Comparison of ENCODE assay signal across 23 cellular contexts in genomic region chr1:234302334-234302962, GRCh38.
DNase-seq lines count a peak whose midpoint lies in the region; ATAC-seq, FAIRE-seq and TF ChIP-seq lines count a peak whose summit lies in the region.
"Had no signal": no experiment of that assay in that cellular context is flagged by ENCODE, and none has a peak within 500 bp of the region (broad histone marks: within the 10 kb centered on the region; RNA-seq: fewer than 3 reads in every experiment).

No MANE protein-coding gene starts in this region.

- POLR2A ChIA-PET in A673 (lab: Charles Lee; ENCODE audit: low non-redundant PET) (interaction anchor here (0.6 kb wide), 1 partner anchor 1864 kb away, joined by 10 read pairs; no protein-coding TSS in a partner anchor), GM12878 (lab: Charles Lee) (no interaction called here)

- peak; percentile 29 for DNase-seq in A673 (ENCODE audit: low spot score)
- peak; percentile 57 for DNase-seq in Jurkat, Clone E6-1 (ENCODE audit: low read depth, low spot score)
- peak; percentile 88 for DNase-seq in NOMO-1 treated with DMSO at 0.1 percent for 48 hours (lab: John Stamatoyannopoulos, UW; ENCODE audit: unreplicated experiment)
- no peak for DNase-seq in GM12878 (ENCODE audit: low read depth, low spot score)
- DNase-seq in HT-29 (ENCODE audit: low spot score): no peak
- DNase-seq in LoVo (ENCODE audit: low spot score): no peak
- no peak for DNase-seq in tibial artery
- no peak for DNase-seq in left lobe of liver (ENCODE audit: low spot score)
- DNase-seq: activated CD4-positive, alpha-beta T cell treated with anti-CD3 and anti-CD28 coated beads for 4 hours; activated gamma-delta T cell treated with Interleukin-2 at 50 U/mL for 16 hours; activated T-cell treated with anti-CD3 and anti-CD28 coated beads, Interleukin-2, amount 50 U/mL, for 24 hours; GDM1; H7; naive B cell; NCI-H1092; NCI-H1930; occipital lobe; stomach; thyroid gland had no signal

- SMC1A ChIA-PET in GM12878 (lab: Charles Lee; ENCODE audit: uncharacterized antibody, unreplicated experiment): interaction anchor here (0.9 to 1.2 kb wide), 3 partner anchors 10 kb away, joined by 3 to 4 read pairs (median 4); no protein-coding TSS in a partner anchor

- no peak overlapping the region for H3K9ac ChIP-seq in GM12878 (ENCODE audit: control insufficient read depth, insufficient read depth, low read length)

- H4K20me1 ChIP-seq in GM12878 (ENCODE audit: control insufficient read depth, insufficient read depth): no peaks in the 10 kb centered on the region

- ATAC-seq in GM12878 (peak; percentile 88), left lobe of liver (no peak)
- ATAC-seq: K562 had no signal

- BruUV-seq in A673 (replicated peaks; lab: Mats Ljungman, UMichigan): no TSS peak
- no TSS peak for BruUV-seq in GM12878 (replicated peaks; lab: Mats Ljungman, UMichigan)

- no peaks in the 10 kb centered on the region for H3K79me2 ChIP-seq in GM12878 (ENCODE audit: control insufficient read depth, insufficient read depth, low read length)

- H3K27me3 ChIP-seq in A673 (replicated peaks; ENCODE audit: insufficient read depth, low read depth, low read length, poor library complexity): no peaks in the 10 kb centered on the region
- H3K27me3 ChIP-seq in GM12878 (replicated peaks in 1 of 2; ENCODE audit: control insufficient read depth in 2 of 2, insufficient read depth in 2 of 2, low read length in 1 of 2): no peaks in the 10 kb centered on the region
- no peaks in the 10 kb centered on the region for H3K27me3 ChIP-seq in tibial artery
- H3K27me3 ChIP-seq: thyroid gland had no signal

- H2AFZ ChIP-seq in GM12878 (ENCODE audit: control insufficient read depth, low read depth, low read length): no peak overlapping the region

- no peak for TF ChIP-seq POLR2A in GM12878 (IDR thresholded peaks at IDR 0.05; ENCODE audit: low read depth, low read length)

- TF ChIP-seq RAD21 in GM12878 (IDR thresholded peaks at IDR 0.05; ENCODE audit: insufficient read depth, low read depth, low read length): no peak

- peaks cover 5% of the 10 kb centered on the region for H3K9me3 ChIP-seq in A673 (ENCODE audit: low read depth, low read length, poor library complexity, severe bottlenecking)
- H3K9me3 ChIP-seq in GM12878 (replicated peaks; ENCODE audit: control insufficient read depth, insufficient read depth, low read length): no peaks in the 10 kb centered on the region
- no peaks in the 10 kb centered on the region for H3K9me3 ChIP-seq in tibial artery
- H3K9me3 ChIP-seq: thyroid gland had no signal

- H3K4me1 ChIP-seq in A673 (ENCODE audit: insufficient read depth, low read length, poor library complexity, severe bottlenecking): peaks cover 18% of the 10 kb centered on the region
- H3K4me1 ChIP-seq in GM12878 (ENCODE audit: control insufficient read depth, insufficient read depth, low read length): no peaks in the 10 kb centered on the region
- H3K4me1 ChIP-seq in tibial artery: no peaks in the 10 kb centered on the region
- H3K4me1 ChIP-seq: stomach, thyroid gland had no signal

- no peak for FAIRE-seq in GM12878 (lab: Jason Lieb, UNC)
- FAIRE-seq: GM18507, islet of Langerhans, K562 had no signal

- H3K27ac ChIP-seq in A673 (ENCODE audit: low read depth, low read length, poor library complexity, severe bottlenecking) (peak overlapping the region; percentile 96), GM12878 (ENCODE audit: control insufficient read depth, insufficient read depth) (no peak overlapping the region), tibial artery (no peak overlapping the region)
- H3K27ac ChIP-seq: stomach, thyroid gland, VCaP had no signal

- H3K36me3 ChIP-seq in A673 (ENCODE audit: insufficient read depth, low read length, poor library complexity, severe bottlenecking) (no peaks in the 10 kb centered on the region), GM12878 (ENCODE audit: control insufficient read depth in 2 of 2, insufficient read depth in 2 of 2, low read length in 1 of 2) (no peaks in the 10 kb centered on the region), tibial artery (no peaks in the 10 kb centered on the region)
- H3K36me3 ChIP-seq: stomach, thyroid gland had no signal

- WGBS in GM12878 (ENCODE audit: insufficient coverage, insufficient replicate concordance, low lambda C conversion rate, missing lambda C conversion rate): 4% methylated on average over 6 of the region's 6 CpGs

- H3K4me3 ChIP-seq in A673 (ENCODE audit: low read depth, low read length, poor library complexity, severe bottlenecking): no peak overlapping the region
- H3K4me3 ChIP-seq in Jurkat, Clone E6-1 (ENCODE audit: low read length): no peak overlapping the region
- no peak overlapping the region for H3K4me3 ChIP-seq in GM12878
- H3K4me3 ChIP-seq in tibial artery: no peak overlapping the region
- H3K4me3 ChIP-seq: K562, stomach, thyroid gland had no signal

- CTCF ChIA-PET in A673 (lab: Charles Lee): no interaction called here
- CTCF ChIA-PET in GM12878 (lab: Yijun Ruan, JAX): interaction anchor here (0.6 to 13.3 kb wide), 5 partner anchors 9 to 860 kb away, joined by 3 to 312 read pairs (median 3); no protein-coding TSS in a partner anchor

- TF ChIP-seq EP300 in GM12878 (IDR thresholded peaks at IDR 0.05; ENCODE audit: borderline replicate concordance in 1 of 2, control insufficient read depth in 1 of 2, low read depth in 2 of 2, low read length in 2 of 2): no peak

- no peak for TF ChIP-seq CTCF in A673 (conservative IDR thresholded peaks at IDR 0.05; ENCODE audit: low read depth, low read length)
- TF ChIP-seq CTCF in GM12878 (IDR thresholded peaks at IDR 0.05 in 2 of 3, conservative IDR thresholded peaks at IDR 0.05 in 1 of 3; ENCODE audit: control insufficient read depth in 2 of 3, extremely low read depth in 1 of 3, insufficient read depth in 1 of 3, low read depth in 3 of 3, low read length in 3 of 3): no peak
- no peak for TF ChIP-seq CTCF in tibial artery (IDR thresholded peaks at IDR 0.05)

- RAD21 ChIA-PET in GM12878 (lab: Charles Lee; ENCODE audit: unreplicated experiment): interaction anchor here (1.4 kb wide), 1 partner anchor 86 kb away, joined by 3 read pairs; no protein-coding TSS in a partner anchor

- H3K4me2 ChIP-seq in GM12878 (ENCODE audit: control insufficient read depth, insufficient read depth): no peak overlapping the region

- intact Hi-C loops in A673 (cut with micrococcal nuclease; ENCODE audit: unreplicated experiment): loop anchor here (2.0 kb wide), 1 partner anchor 90 kb away; no protein-coding TSS in a partner anchor
- intact Hi-C loops in GM12878 (cut with micrococcal nuclease; ENCODE audit: unreplicated experiment): no loop called here
- intact Hi-C loops in tibial artery (cut with DNase I; ENCODE audit: low total_unique reads): no loop called here

- in situ Hi-C loops in GM12878 (cut with MboI): loop anchor here (25.0 kb wide), 1 partner anchor 90 kb away; no protein-coding TSS in a partner anchor

TF ChIP-seq in GM12878, 131 proteins besides CTCF, POLR2A, EP300 and RAD21:
- 0 out of 4 replicates have a peak, but pooled peaks of 1 of the 2 experiments have one; percentile 20 for TF ChIP-seq IKZF2 (IDR thresholded peaks at IDR 0.05)
- no peak for TF ChIP-seq MEF2A (IDR thresholded peaks at IDR 0.05; ENCODE audit: insufficient read depth, low read depth, low read length)
- peak; percentile 79 for TF ChIP-seq SPI1 (IDR thresholded peaks at IDR 0.05; ENCODE audit: borderline replicate concordance, insufficient read depth, low read depth, low read length)
- TF ChIP-seq MTA2 (IDR thresholded peaks at IDR 0.05; ENCODE audit: low read depth): peak; percentile 63
- no peak for TF ChIP-seq MYB (IDR thresholded peaks at IDR 0.05; ENCODE audit: borderline replicate concordance, low read depth, low read length)
- TF ChIP-seq POLR2AphosphoS5 (IDR thresholded peaks at IDR 0.05; ENCODE audit: low read length): no peak
- TF ChIP-seq RUNX3 (IDR thresholded peaks at IDR 0.05; ENCODE audit: low read length): peak; percentile 47
- no peak for TF ChIP-seq EGR1 (IDR thresholded peaks at IDR 0.05; ENCODE audit: borderline replicate concordance in 1 of 2, low read depth in 2 of 2, low read length in 2 of 2)
- TF ChIP-seq MYC (IDR thresholded peaks at IDR 0.05; ENCODE audit: insufficient read depth, insufficient read length, insufficient replicate concordance, low read length, severe bottlenecking): no peak
- TF ChIP-seq PKNOX1 (IDR thresholded peaks at IDR 0.05): no peak
- TF ChIP-seq BACH1 (IDR thresholded peaks at IDR 0.05; ENCODE audit: borderline replicate concordance): no peak
TF ChIP-seq in GM12878: peak in this region for 4.

Comparison
In these comparisons a context has a peak if more than half of its experiments do, and no peak if none do; other contexts are left out.
1. DNase-seq: peak in A673 (single experiment), Jurkat, Clone E6-1 (single experiment) and NOMO-1 treated with DMSO at 0.1 percent for 48 hours (single experiment); none in GM12878 (single experiment), HT-29 (single experiment), LoVo (single experiment), tibial artery (0 of 2) and left lobe of liver (single experiment).